17 cellular contexts compared by ENCODE assay signal in genomic region chr15:25763206-25763880, GRCh38.
DNase-seq lines count a peak whose midpoint lies in the region; ATAC-seq and TF ChIP-seq lines count a peak whose summit lies in the region.
"Had no signal": no experiment of that assay in that cellular context is flagged by ENCODE, and none has a peak within 500 bp of the region (broad histone marks: within the 10 kb centered on the region; RNA-seq: fewer than 3 reads in every experiment).

No MANE protein-coding gene starts in this region.

- H3K4me1 Mint-ChIP-seq in WTC11, result peaks cover 9% of the 10 kb centered on the region

- DNase-seq in AG08395 (ENCODE audit: low spot score), result peak; percentile 41
- DNase-seq in DMS53 treated with DMSO at 0.1 percent for 48 hours (lab: John Stamatoyannopoulos, UW; ENCODE audit: unreplicated experiment), result peak; percentile 4
- peak; percentile 19 for DNase-seq in NCI-H82 treated with DMSO at 0.1 percent for 48 hours (lab: John Stamatoyannopoulos, UW; ENCODE audit: unreplicated experiment)
- peak; percentile 24 for DNase-seq in lung (ENCODE audit: low spot score)
- DNase-seq in WTC11 (ENCODE audit: low spot score), result no peak
- DNase-seq in SK-N-DZ (ENCODE audit: low spot score), result no peak
- DNase-seq: activated T-cell treated with anti-CD3 and anti-CD28 coated beads, Interleukin-2, amount 50 U/mL, for 48 hours; central memory CD4-positive, alpha-beta T cell; NCI-H1105; NCI-H345; nucleus accumbens; stimulated activated CD4-positive, alpha-beta T cell treated with anti-CD3 and anti-CD28 coated beads, Interleukin-12 subunit alpha, Interleukin-12 subunit beta, amount 100 ng/mL, for 4 hours; T-cell had no signal

- peaks cover 0 to 3% of the 10 kb centered on the region in 2 donors for H3K9me3 ChIP-seq in lung (ENCODE audit: control insufficient read depth in 2 of 2, insufficient read depth in 1 of 2, low read length in 1 of 2)
- H3K9me3 ChIP-seq: gastroesophageal sphincter had no signal

- no peak overlapping the region for H3K4me3 ChIP-seq in lung
- H3K4me3 ChIP-seq: gastroesophageal sphincter had no signal

- ATAC-seq in lung (ENCODE audit: insufficient read depth, low FRiP score) (no peak), WTC11 (no peak), GM19351 (IDR thresholded peaks at IDR 0.05; ENCODE audit: unreplicated experiment) (no peak), HG02870 (IDR thresholded peaks at IDR 0.05; ENCODE audit: unreplicated experiment) (no peak)
- ATAC-seq: gastroesophageal sphincter, T-cell had no signal

- POLR2A ChIA-PET in WTC11 (lab: Charles Lee), result no interaction called here

- WGBS in lung, 2 donors, result 69 to 81% methylated on average over 7 of the region's 7 CpGs

- H3K27ac ChIP-seq in lung (ENCODE audit: low read depth in 1 of 2, low read length in 1 of 2), result no peak overlapping the region
- H3K27ac ChIP-seq: gastroesophageal sphincter had no signal

- no peaks in the 10 kb centered on the region for H3K27me3 Mint-ChIP-seq in WTC11 (ENCODE audit: low read depth)
- H3K27me3 Mint-ChIP-seq: B cell, T-cell had no signal

- H3K27ac Mint-ChIP-seq in WTC11, result no peak overlapping the region
- H3K27ac Mint-ChIP-seq: B cell, T-cell had no signal

- CTCF ChIA-PET in WTC11 (lab: Charles Lee), result interaction anchor here (1.2 to 1.4 kb wide), 2 partner anchors 20 to 53 kb away, joined by 3 to 4 read pairs; no protein-coding TSS in a partner anchor

- peaks cover 0 to 6% of the 10 kb centered on the region in 2 donors for H3K36me3 ChIP-seq in lung (ENCODE audit: control insufficient read depth in 2 of 2, insufficient read depth in 2 of 2, low read length in 2 of 2)

- H3K9me3 Mint-ChIP-seq in WTC11, result peaks cover 12% of the 10 kb centered on the region; the same call in 1 of the 2 replicates
- H3K9me3 Mint-ChIP-seq: T-cell had no signal

- H3K4me1 ChIP-seq in lung (ENCODE audit: control insufficient read depth in 2 of 2, insufficient read depth in 2 of 2, low read length in 2 of 2), result no peaks in the 10 kb centered on the region

- H3K36me3 Mint-ChIP-seq in WTC11, result no peaks in the 10 kb centered on the region

- no peak overlapping the region for H3K4me3 Mint-ChIP-seq in WTC11
- H3K4me3 Mint-ChIP-seq: B cell, T-cell had no signal

- H3K27me3 ChIP-seq in lung (ENCODE audit: control insufficient read depth, insufficient read depth), result no peaks in the 10 kb centered on the region
- H3K27me3 ChIP-seq: gastroesophageal sphincter had no signal

- TF ChIP-seq CTCF in lung (IDR thresholded peaks at IDR 0.05; ENCODE audit: control extremely low read depth, extremely low read depth) (no peak), WTC11 (IDR thresholded peaks at IDR 0.05) (no peak)

TF ChIP-seq in WTC11, 78 proteins besides CTCF, POLR2A, EP300 and RAD21:
- TF ChIP-seq CDX4 (CRISPR knock-in tag; IDR thresholded peaks at IDR 0.05; ENCODE audit: borderline replicate concordance) (no peak), PREB (CRISPR knock-in tag; IDR thresholded peaks at IDR 0.05; ENCODE audit: borderline replicate concordance) (no peak), PRRX2 (CRISPR knock-in tag; IDR thresholded peaks at IDR 0.05) (no peak), RELA (CRISPR knock-in tag; IDR thresholded peaks at IDR 0.05; ENCODE audit: borderline replicate concordance) (no peak), IRF2 (CRISPR knock-in tag; IDR thresholded peaks at IDR 0.05; ENCODE audit: borderline replicate concordance, low read depth) (no peak), ZBTB21 (CRISPR knock-in tag; IDR thresholded peaks at IDR 0.05; ENCODE audit: borderline replicate concordance) (no peak), CREB1 (CRISPR knock-in tag; IDR thresholded peaks at IDR 0.05) (no peak), ZNF281 (CRISPR knock-in tag; IDR thresholded peaks at IDR 0.05) (no peak), ELF4 (CRISPR knock-in tag; IDR thresholded peaks at IDR 0.05; ENCODE audit: low read depth) (no peak), NFATC4 (CRISPR knock-in tag; IDR thresholded peaks at IDR 0.05) (no peak), ZNF423 (CRISPR knock-in tag; IDR thresholded peaks at IDR 0.05) (no peak), ESRRA (CRISPR knock-in tag; IDR thresholded peaks at IDR 0.05; ENCODE audit: borderline replicate concordance) (no peak), IRF1 (CRISPR knock-in tag; IDR thresholded peaks at IDR 0.05) (no peak), OVOL2 (CRISPR knock-in tag; IDR thresholded peaks at IDR 0.05; ENCODE audit: borderline replicate concordance) (no peak)

Comparison
In these comparisons a context has a peak if more than half of its experiments do, and no peak if none do; other contexts are left out.
1. DNase-seq: peak in AG08395 (single experiment), DMS53 treated with DMSO at 0.1 percent for 48 hours (single experiment), NCI-H82 treated with DMSO at 0.1 percent for 48 hours (single experiment) and lung (single experiment); none in WTC11 (single experiment) and SK-N-DZ (single experiment).